Comparison of ENCODE assay signal across 25 cellular contexts in genomic region chr12:99974146-99974545, GRCh38. TPM values are rescaled to one million over a fixed set of nuclear protein-coding genes. Genes with fewer than 3 reads are reported as not detected.
DNase-seq lines count a peak whose midpoint lies in the region; ATAC-seq, FAIRE-seq and TF ChIP-seq lines count a peak whose summit lies in the region.
"Had no signal": no experiment of that assay in that cellular context is flagged by ENCODE, and none has a peak within 500 bp of the region (broad histone marks: within the 10 kb centered on the region; RNA-seq: fewer than 3 reads in every experiment).

No MANE protein-coding gene starts in this region.

- CTCF ChIA-PET in A549 (lab: Yijun Ruan, JAX), result no interaction called here
- CTCF ChIA-PET in PC-3 (lab: Charles Lee), result interaction anchor here (0.6 kb wide), 1 partner anchor 255 kb away, joined by 3 read pairs; no protein-coding TSS in a partner anchor

- H3K4me1 ChIP-seq in A549 (no peaks in the 10 kb centered on the region), PC-3 (ENCODE audit: insufficient read depth, low read length) (no peaks in the 10 kb centered on the region), HAP-1 (no peaks in the 10 kb centered on the region)
- H3K4me1 ChIP-seq in BLaER1 treated with 17β-estradiol and CSF1 and Interleukin-3, amounts not matched to agents 10 nM and 100 nM, result peaks cover 36 to 51% (median 47%) of the 10 kb centered on the region in 10 experiments
- H3K4me1 ChIP-seq: BE2C had no signal

- no peaks in the 10 kb centered on the region for H3K9me2 ChIP-seq in PC-3 (replicated peaks; ENCODE audit: low read length)

- no peak overlapping the region for H3K4me3 ChIP-seq in A549
- H3K4me3 ChIP-seq in BLaER1 treated with 17β-estradiol and CSF1 and Interleukin-3, amounts not matched to agents 10 nM and 100 nM, result peak overlapping the region in 5 of 10 experiments; percentile 22 to 87 (median 39); a peak in 4 of 20 replicates
- no peak overlapping the region for H3K4me3 ChIP-seq in PC-3 (ENCODE audit: low read length)
- no peak overlapping the region for H3K4me3 ChIP-seq in HAP-1
- H3K4me3 ChIP-seq: GM12878 had no signal

- BruUV-seq in PC-3 (replicated peaks; lab: Mats Ljungman, UMichigan), result no TSS peak

- no peaks in the 10 kb centered on the region for H3K27me3 ChIP-seq in BLaER1 treated with 17β-estradiol and CSF1 and Interleukin-3, amounts not matched to agents 10 nM and 100 nM
- peaks cover 14% of the 10 kb centered on the region; the same call in 1 of the 2 replicates for H3K27me3 ChIP-seq in PC-3 (ENCODE audit: low read length)
- H3K27me3 ChIP-seq in HAP-1 (ENCODE audit: low read depth), result peaks cover 4% of the 10 kb centered on the region; the same call in 1 of the 2 replicates
- H3K27me3 ChIP-seq: BE2C had no signal

- peak; percentile 43 for FAIRE-seq in A549 (lab: Jason Lieb, UNC)
- FAIRE-seq: GM12878, GM12892, GM18507 had no signal

- DNase-seq in A549 (ENCODE audit: low read depth in 1 of 2, low spot score in 1 of 2) (no peak), PC-3 (no peak), HAP-1 (ENCODE audit: low spot score in 2 of 2) (no peak), NCI-H748 (lab: John Stamatoyannopoulos, UW; ENCODE audit: unreplicated experiment) (no peak)
- DNase-seq: ACHN; BE2C; C1 segment of cervical spinal cord; CD4-positive, alpha-beta memory T cell; CD4-positive, CD25-positive, alpha-beta regulatory T cell; CD8-positive, alpha-beta memory T cell; COR-L47; DMS 273 treated with DMSO at 0.1 percent for 48 hours; DMS153; DMS53; DMS79; DND-41; EL; GDM1 had no signal

- ATAC-seq in A549 (no peak), PC-3 (peak; percentile 93)
- ATAC-seq: GM12878 had no signal

- H3K4me2 ChIP-seq in A549 (no peak overlapping the region), PC-3 (ENCODE audit: low read length) (no peak overlapping the region)
- peak overlapping the region in 5 of 11 experiments; percentile 2 to 94 (median 19); a peak in 3 of 22 replicates for H3K4me2 ChIP-seq in BLaER1 treated with 17β-estradiol and CSF1 and Interleukin-3, amounts not matched to agents 10 nM and 100 nM

- H3K9me3 ChIP-seq in A549 (no peaks in the 10 kb centered on the region), PC-3 (ENCODE audit: low read length) (no peaks in the 10 kb centered on the region), HAP-1 (no peaks in the 10 kb centered on the region)
- H3K9me3 ChIP-seq in BLaER1 treated with 17β-estradiol and CSF1 and Interleukin-3, amounts not matched to agents 10 nM and 100 nM (replicated peaks in 1 of 11), result peaks cover 24 to 69% (median 67%) of the 10 kb centered on the region in 11 experiments
- H3K9me3 ChIP-seq: BE2C had no signal

- no peak overlapping the region for H3K9ac ChIP-seq in BLaER1 treated with 17β-estradiol and CSF1 and Interleukin-3, amounts not matched to agents 10 nM and 100 nM
- no peak overlapping the region for H3K9ac ChIP-seq in PC-3 (ENCODE audit: low read length)

- H3K27ac ChIP-seq in A549 (no peak overlapping the region), PC-3 (ENCODE audit: low read length) (no peak overlapping the region)
- peak overlapping the region in 8 of 11 experiments; percentile 1 to 95 (median 90); a peak in 11 of 22 replicates for H3K27ac ChIP-seq in BLaER1 treated with 17β-estradiol and CSF1 and Interleukin-3, amounts not matched to agents 10 nM and 100 nM
- H3K27ac ChIP-seq: 22Rv1 had no signal

- H4K20me1 ChIP-seq in BLaER1 treated with 17β-estradiol and CSF1 and Interleukin-3, amounts not matched to agents 10 nM and 100 nM, result no peaks in the 10 kb centered on the region
- H4K20me1 ChIP-seq in PC-3 (ENCODE audit: low read length), result no peaks in the 10 kb centered on the region

- no peak for TF ChIP-seq RAD21 in A549 (conservative IDR thresholded peaks at IDR 0.05 in 1 of 2, IDR thresholded peaks at IDR 0.05 in 1 of 2)

- H3K36me3 ChIP-seq in BLaER1 treated with 17β-estradiol and CSF1 and Interleukin-3, amounts not matched to agents 10 nM and 100 nM, result peaks cover 0 to 68% (median 62%) of the 10 kb centered on the region in 11 experiments; a peak in 15 of 22 replicates
- H3K36me3 ChIP-seq in PC-3 (ENCODE audit: low read depth, low read length) (no peaks in the 10 kb centered on the region), HAP-1 (replicated peaks) (no peaks in the 10 kb centered on the region)
- H3K36me3 ChIP-seq: BE2C had no signal

- TF ChIP-seq EP300 in A549 (IDR thresholded peaks at IDR 0.05), result no peak

- H3K79me2 ChIP-seq in PC-3 (ENCODE audit: low read length), result no peaks in the 10 kb centered on the region

- intact Hi-C loops in PC-3 (cut with micrococcal nuclease), result no loop called here

- H3F3A ChIP-seq in PC-3 (ENCODE audit: low read length, unreplicated experiment), result no peaks in the 10 kb centered on the region

- no peak for TF ChIP-seq CTCF in A549 (IDR thresholded peaks at IDR 0.05)
- no peak for TF ChIP-seq CTCF in PC-3 (conservative IDR thresholded peaks at IDR 0.05; ENCODE audit: low read depth, low read length)

- TF ChIP-seq POLR2A in A549 (IDR thresholded peaks at IDR 0.05; ENCODE audit: low read length), result no peak

- 49% methylated on average over 2 of the region's 2 CpGs for WGBS in A549 (ENCODE audit: missing lambda C conversion rate)

- POLR2A ChIA-PET in A549 (lab: Yijun Ruan, JAX) (no interaction called here), PC-3 (lab: Charles Lee; ENCODE audit: unreplicated experiment) (no interaction called here)

- H2AFZ ChIP-seq in PC-3 (ENCODE audit: low read length), result no peak overlapping the region

- in situ Hi-C loops in HAP-1 (cut with MboI; ENCODE audit: low sequenced_read_pairs), result no loop called here

TF ChIP-seq in A549, 52 proteins besides CTCF, POLR2A, EP300 and RAD21:
- TF ChIP-seq RARB (CRISPR knock-in tag; IDR thresholded peaks at IDR 0.05), result no peak
- no peak for TF ChIP-seq E2F6 (IDR thresholded peaks at IDR 0.05; ENCODE audit: borderline replicate concordance, low read depth)
- no peak for TF ChIP-seq JUNB (IDR thresholded peaks at IDR 0.05)
- no peak for TF ChIP-seq CHD2 (IDR thresholded peaks at IDR 0.05; ENCODE audit: low read length, partially characterized antibody)
- no peak for TF ChIP-seq USF2 (IDR thresholded peaks at IDR 0.05)

RNA-seq across cellular contexts. Expression of gene ANKS1B, which starts 10.6 kb away (rescaled TPM):
- polyA plus RNA-seq in A549 (2011; rRNA removed) (2.2 and 2.9 TPM in 2 replicates), A549 (2017; fragmentation: RNase III; extraction: RNeasy Plus Mini Kit Qiagen cat#74134 plus additional on column Dnase treatment) (0.80 to 1.5 TPM (median 1.1 TPM) in 3 replicates)
- polyA plus RNA-seq in A549 (2012; cell fraction: cytosol; rRNA removed), result 0.48 and 0.53 TPM in 2 replicates
- 0.24 and 0.75 TPM in 2 replicates for polyA plus RNA-seq in A549 (2012; cell fraction: nucleus; rRNA removed)
- 6.6 and 7.5 TPM in 2 replicates for polyA minus RNA-seq in A549 (2011; rRNA and poly(A)+ RNA removed)
- 0.07 and 0.98 TPM in 2 replicates for total RNA-seq in PC-3 (2014; rRNA removed)
- total RNA-seq: G401, GM12878 had no signal
- polyA plus RNA-seq: CD14-positive monocyte; CD4-positive, alpha-beta memory T cell; CD8-positive, alpha-beta memory T cell had no signal

Comparison
In these comparisons a context has a peak if more than half of its experiments do, and no peak if none do; other contexts are left out.
1. H3K27ac ChIP-seq: peak in BLaER1 treated with 17β-estradiol and CSF1 and Interleukin-3, amounts not matched to agents 10 nM and 100 nM (8 of 11); none in A549 (0 of 2) and PC-3 (single experiment).